ENCODE assay signal across 8 cellular contexts in genomic region chr10:45971742-45972105, GRCh38. TPM values are rescaled to one million over a fixed set of nuclear protein-coding genes. Genes with fewer than 3 reads are reported as not detected.
DNase-seq lines count a peak whose midpoint lies in the region; ATAC-seq and TF ChIP-seq lines count a peak whose summit lies in the region.
"Not testable (repeated sequence)": the region's sequence is repeated elsewhere in the genome, so short reads cannot be mapped to it uniquely, and the experiment has no call there.

No MANE protein-coding gene starts in this region.

- not testable (repeated sequence) for TF ChIP-seq EP300 in stomach (IDR thresholded peaks at IDR 0.05)

- not testable (repeated sequence) for H3K9me3 ChIP-seq in mucosa of rectum (ENCODE audit: control insufficient read depth in 2 of 2, low read length in 2 of 2); stomach

- 0 to 1% (median 0%) methylated on average over 14 to 24 of the region's 25 CpGs for WGBS in stomach, 5 donors

- intact Hi-C loops in stomach (cut with DNase I; ENCODE audit: low total_unique reads) = not testable (repeated sequence)

- not testable (repeated sequence) for H3K27me3 Mint-ChIP-seq in activated naive CD8-positive, alpha-beta T cell treated with anti-CD3 and anti-CD28 coated beads for 36 hours

- H3K27me3 ChIP-seq in mucosa of rectum (ENCODE audit: control insufficient read depth in 2 of 2, insufficient read depth in 2 of 2, low read length in 2 of 2); stomach: not testable (repeated sequence)

- H3K4me3 ChIP-seq in fibroblast of the aortic adventitia (ENCODE audit: low read depth, low read length) (peak overlapping the region; percentile 76), mucosa of rectum (ENCODE audit: low read length in 2 of 2) (peak overlapping the region; percentile 77 to 86), stomach (peak overlapping the region; percentile 65 to 91 (median 78))

- peaks cover 20% of the 10 kb centered on the region for H3K36me3 Mint-ChIP-seq in activated naive CD8-positive, alpha-beta T cell treated with anti-CD3 and anti-CD28 coated beads for 36 hours

- not testable (repeated sequence) for H3K36me3 ChIP-seq in mucosa of rectum (ENCODE audit: control insufficient read depth in 2 of 2, insufficient read depth in 2 of 2, low read length in 2 of 2)
- H3K36me3 ChIP-seq in stomach = peaks cover 0 to 12% (median 2%) of the 10 kb centered on the region in 4 donors

- not testable (repeated sequence) for TF ChIP-seq CTCF in GM20000 (IDR thresholded peaks at IDR 0.05; ENCODE audit: extremely low read depth, missing control alignments); fibroblast of the aortic adventitia (IDR thresholded peaks at IDR 0.05; ENCODE audit: insufficient read depth, low read length); stomach (IDR thresholded peaks at IDR 0.05)

- peak overlapping the region; percentile 15 to 43 for H3K27ac ChIP-seq in mucosa of rectum (ENCODE audit: low read depth in 2 of 2, low read length in 2 of 2)
- H3K27ac ChIP-seq in stomach = peak overlapping the region; percentile 63 to 83 (median 76)

- TF ChIP-seq POLR2A in stomach (IDR thresholded peaks at IDR 0.05) = not testable (repeated sequence)

- peaks cover 5 to 14% of the 10 kb centered on the region in 2 donors for H3K4me1 ChIP-seq in mucosa of rectum (ENCODE audit: control insufficient read depth in 2 of 2, insufficient read depth in 2 of 2, low read length in 2 of 2)
- H3K4me1 ChIP-seq in stomach = peaks cover 6 to 37% (median 28%) of the 10 kb centered on the region in 4 donors

- DNase-seq in D341Med (ENCODE audit: low spot score) = peak; percentile 39
- peak; percentile 1 for DNase-seq in GM20000 (ENCODE audit: low spot score)
- peak; percentile 48 for DNase-seq in OCI-M1 (lab: John Stamatoyannopoulos, UW)
- DNase-seq in activated naive CD8-positive, alpha-beta T cell treated with anti-CD3 and anti-CD28 coated beads for 36 hours; fibroblast of the aortic adventitia (ENCODE audit: low read depth); stomach: not testable (repeated sequence)

- peak overlapping the region; percentile 96 for H3K27ac Mint-ChIP-seq in activated naive CD8-positive, alpha-beta T cell treated with anti-CD3 and anti-CD28 coated beads for 36 hours

- H3K9ac ChIP-seq in mucosa of rectum (ENCODE audit: low read depth in 1 of 2, low read length in 2 of 2) = peak overlapping the region; percentile 56 to 69

- H3K4me3 Mint-ChIP-seq in activated naive CD8-positive, alpha-beta T cell treated with anti-CD3 and anti-CD28 coated beads for 36 hours = peak overlapping the region; percentile 99

- peaks cover 32% of the 10 kb centered on the region for H3K4me1 Mint-ChIP-seq in activated naive CD8-positive, alpha-beta T cell treated with anti-CD3 and anti-CD28 coated beads for 36 hours

- H3K9me3 Mint-ChIP-seq in activated naive CD8-positive, alpha-beta T cell treated with anti-CD3 and anti-CD28 coated beads for 36 hours = not testable (repeated sequence)

- ATAC-seq in HG03064 (IDR thresholded peaks at IDR 0.05; ENCODE audit: low read depth, unreplicated experiment) = peak; percentile 14

RNA-seq across cellular contexts. Expression of gene TIMM23, which starts 0.6 kb away (rescaled TPM):
- 100 to 1,000 TPM; 115 to 117 TPM for total RNA-seq in activated naive CD8-positive, alpha-beta T cell treated with anti-CD3 and anti-CD28 coated beads for 36 hours
- total RNA-seq in fibroblast of the aortic adventitia (ENCODE audit: low replicate concordance) (54.1 and 77.6 TPM in 2 replicates), stomach (100 to 1,000 TPM in 1 of 5 donors, 10 to 100 TPM in 4; 20.5 to 111 (median 59.5) TPM)
- 10 to 100 TPM; 49.9 to 59.5 (median 54.1) TPM for polyA plus RNA-seq in stomach

RNA-seq across cellular contexts. Expression of gene NCOA4, which starts 58.7 kb away (rescaled TPM):
- total RNA-seq in activated naive CD8-positive, alpha-beta T cell treated with anti-CD3 and anti-CD28 coated beads for 36 hours = 100 to 1,000 TPM; 109 to 111 TPM
- total RNA-seq in fibroblast of the aortic adventitia (ENCODE audit: low replicate concordance) (187 and 585 TPM in 2 replicates), stomach (100 to 1,000 TPM in 3 of 5 donors, 10 to 100 TPM in 2; 65.8 to 260 (median 111) TPM)
- 10 to 100 TPM; 35.7 to 79.1 (median 56.5) TPM for polyA plus RNA-seq in stomach
